ENCODE assay signal across 9 cellular contexts in genomic region chr19:19384486-19384885, GRCh38. TPM values are rescaled to one million over a fixed set of nuclear protein-coding genes. Genes with fewer than 3 reads are reported as not detected.
DNase-seq lines count a peak whose midpoint lies in the region; ATAC-seq and TF ChIP-seq lines count a peak whose summit lies in the region.
"Had no signal": no experiment of that assay in that cellular context is flagged by ENCODE, and none has a peak within 500 bp of the region (broad histone marks: within the 10 kb centered on the region; RNA-seq: fewer than 3 reads in every experiment).

No MANE protein-coding gene starts in this region.

- peaks cover 32% of the 10 kb centered on the region for H3K4me1 Mint-ChIP-seq in osteocyte (ENCODE audit: unreplicated experiment)

- H3K27ac ChIP-seq in DND-41 (ENCODE audit: low read length) (peak overlapping the region; percentile 61; the same call in 1 of the 2 replicates), Panc1 (ENCODE audit: low read length) (peak overlapping the region; percentile 89), esophagus muscularis mucosa (replicated peaks in 1 of 4) (peak overlapping the region in 3 of 4 donors; percentile 83 to 90 (median 88))

- H3K36me3 ChIP-seq in DND-41 (ENCODE audit: insufficient read depth, low read length) (peaks cover 4% of the 10 kb centered on the region; the same call in 1 of the 2 replicates), Panc1 (ENCODE audit: control insufficient read depth, insufficient read depth, low read length) (peaks cover 3% of the 10 kb centered on the region; the same call in 1 of the 2 replicates), esophagus muscularis mucosa (no peaks in the 10 kb centered on the region)

- in situ Hi-C loops in Panc1 (cut with HindIII; ENCODE audit: low pct_unique_long_range_greater_than_20kb, low sequenced_read_pairs) = no loop called here

- BruUV-seq in Panc1 (replicated peaks; lab: Mats Ljungman, UMichigan) = no TSS peak

- TF ChIP-seq CTCF in DND-41 (IDR thresholded peaks at IDR 0.05; ENCODE audit: borderline replicate concordance, extremely low read depth, low read length, poor library complexity, severe bottlenecking) = no peak
- TF ChIP-seq CTCF in Panc1 (IDR thresholded peaks at IDR 0.05) = no peak
- TF ChIP-seq CTCF in esophagus muscularis mucosa (IDR thresholded peaks at IDR 0.05) = no peak
- TF ChIP-seq CTCF in osteocyte (IDR thresholded peaks at IDR 0.05) = no peak

- H3K27ac Mint-ChIP-seq in osteocyte (ENCODE audit: unreplicated experiment) = peak overlapping the region; percentile 50

- POLR2A ChIA-PET in Panc1 (lab: Charles Lee) = no interaction called here

- H3K4me1 ChIP-seq in DND-41 (ENCODE audit: insufficient read depth, low read length) = peaks cover 42% of the 10 kb centered on the region
- H3K4me1 ChIP-seq in Panc1 (ENCODE audit: control insufficient read depth, insufficient read depth, low read length) = peaks cover 5% of the 10 kb centered on the region
- peaks cover 39 to 55% (median 47%) of the 10 kb centered on the region in 4 donors for H3K4me1 ChIP-seq in esophagus muscularis mucosa

- no peak for ATAC-seq in DND-41 (ENCODE audit: insufficient read depth, low read depth)
- ATAC-seq in Panc1 = no peak
- no peak for ATAC-seq in GM21381 (IDR thresholded peaks at IDR 0.05; ENCODE audit: unreplicated experiment)
- ATAC-seq in GM19351 (IDR thresholded peaks at IDR 0.05; ENCODE audit: unreplicated experiment) = no peak

- H3K9me3 ChIP-seq in DND-41 (ENCODE audit: insufficient read depth, low read length, severe bottlenecking) = no peaks in the 10 kb centered on the region
- H3K9me3 ChIP-seq in Panc1 (ENCODE audit: control insufficient read depth, insufficient read depth, low read depth, low read length) = no peaks in the 10 kb centered on the region
- no peaks in the 10 kb centered on the region for H3K9me3 ChIP-seq in esophagus muscularis mucosa

- H3K4me2 ChIP-seq in DND-41 (ENCODE audit: insufficient read depth, low read length) = peak overlapping the region; percentile 89

- H3K4me3 Mint-ChIP-seq in osteocyte (ENCODE audit: unreplicated experiment) = peak overlapping the region; percentile 68

- CTCF ChIA-PET in Panc1 (lab: Charles Lee) = no interaction called here

- no peaks in the 10 kb centered on the region for H3K27me3 ChIP-seq in DND-41 (ENCODE audit: insufficient read depth, low read length, poor library complexity)
- H3K27me3 ChIP-seq in Panc1 (ENCODE audit: control insufficient read depth, insufficient read depth, low read length) = no peaks in the 10 kb centered on the region
- H3K27me3 ChIP-seq in esophagus muscularis mucosa = no peaks in the 10 kb centered on the region

- H2AFZ ChIP-seq in DND-41 (ENCODE audit: low read depth, low read length) = peak overlapping the region; percentile 79

- no peaks in the 10 kb centered on the region for H3K36me3 Mint-ChIP-seq in osteocyte (ENCODE audit: unreplicated experiment)

- TF ChIP-seq EP300 in esophagus muscularis mucosa (IDR thresholded peaks at IDR 0.05) = no peak

- no peak for TF ChIP-seq POLR2A in esophagus muscularis mucosa (IDR thresholded peaks at IDR 0.05; ENCODE audit: low read depth)

- no peak for DNase-seq in DND-41
- DNase-seq in Panc1 (ENCODE audit: low read depth, low spot score) = no peak
- no peak for DNase-seq in esophagus muscularis mucosa (ENCODE audit: extremely low spot score)
- DNase-seq in osteocyte (ENCODE audit: extremely low spot score, unreplicated experiment) = no peak
- no peak for DNase-seq in retina
- no peak for DNase-seq in COLO829 (ENCODE audit: low spot score)
- DNase-seq: hippocampal formation had no signal

- no peaks in the 10 kb centered on the region for H3K9me3 Mint-ChIP-seq in osteocyte (ENCODE audit: unreplicated experiment)

- H3K4me3 ChIP-seq in DND-41 (ENCODE audit: low read depth in 1 of 2, low read length in 2 of 2) (peak overlapping the region; percentile 20 to 73; a peak in 3 of 4 replicates), Panc1 (ENCODE audit: low read depth in 2 of 2, low read length in 2 of 2) (peak overlapping the region; percentile 55 to 68), esophagus muscularis mucosa (peak overlapping the region; percentile 84 to 92 (median 89))

- intact Hi-C loops in Panc1 (cut with micrococcal nuclease; ENCODE audit: unreplicated experiment) (no loop called here), esophagus muscularis mucosa (cut with DNase I) (no loop called here)

- H3K9ac ChIP-seq in DND-41 (ENCODE audit: low read depth, low read length) = peak overlapping the region; percentile 79

- WGBS in esophagus muscularis mucosa = 71% methylated on average over 13 of the region's 13 CpGs

- H4K20me1 ChIP-seq in DND-41 (ENCODE audit: insufficient read depth, low read length) = peaks cover 21% of the 10 kb centered on the region

- H3K79me2 ChIP-seq in DND-41 (ENCODE audit: insufficient read depth, low read length) = peaks cover 41% of the 10 kb centered on the region

- H3K27me3 Mint-ChIP-seq in osteocyte (ENCODE audit: unreplicated experiment) = no peaks in the 10 kb centered on the region

RNA-seq across cellular contexts. Expression of gene GATAD2A, which starts 21.0 kb away (rescaled TPM):
- 99.6 TPM for total RNA-seq in Panc1 (2021; ENCODE audit: unreplicated experiment)
- 56.1 TPM for polyA plus RNA-seq in Panc1 (2012; ENCODE audit: insufficient read length)
- total RNA-seq in esophagus muscularis mucosa = 10 to 100 TPM; 34.9 to 60.5 (median 42.5) TPM
- total RNA-seq in osteocyte = 75.6 and 81.3 TPM in 2 replicates
